ENCODE assay signal across 25 cellular contexts in genomic region chr11:93772123-93772522, GRCh38.
"Had no signal": no experiment of that assay in that cellular context is flagged by ENCODE, and none has a peak within 500 bp of the region (broad histone marks: within the 10 kb centered on the region; RNA-seq: fewer than 3 reads in every experiment).

No MANE protein-coding gene starts in this region.

- H3K36me3 ChIP-seq: left ventricle myocardium inferior, neural progenitor cell, ovary, right atrium auricular region, right lobe of liver, upper lobe of left lung, vagina had no signal

- H3K9me3 Mint-ChIP-seq: mesothelial cell of epicardium, natural killer cell, nephron progenitor cell had no signal

- H3K9ac ChIP-seq: neural progenitor cell had no signal

- H3K4me3 Mint-ChIP-seq: mesothelial cell of epicardium; naive B cell; natural killer cell; nephron progenitor cell; neural progenitor cell; stimulated activated memory B cell treated with anti-CD40 and anti-IgM and Interleukin-4, amounts not matched to agents 10 μg/mL and 1 μg/mL and 100 μg/mL, for 72 hours; stimulated activated naive CD8-positive, alpha-beta T cell treated with anti-CD3 and anti-CD28 coated beads, Interleukin-15, amount 100 ng/mL, for 72 hours had no signal

- H3K27ac ChIP-seq: left ventricle myocardium inferior, neural progenitor cell, ovary, right atrium auricular region, right lobe of liver, tibial nerve, upper lobe of left lung, vagina had no signal

- H3K27me3 ChIP-seq: neural progenitor cell, ovary, right atrium auricular region, right lobe of liver, tibial nerve, upper lobe of left lung, vagina had no signal

- H3K36me3 Mint-ChIP-seq: mesothelial cell of epicardium, natural killer cell had no signal

- ATAC-seq: natural killer cell; stimulated activated memory B cell treated with anti-CD40 and anti-IgM and Interleukin-4, amounts not matched to agents 10 μg/mL and 1 μg/mL and 100 μg/mL, for 72 hours; stimulated activated naive CD8-positive, alpha-beta T cell treated with anti-CD3 and anti-CD28 coated beads, Interleukin-15, amount 100 ng/mL, for 72 hours had no signal

- H3K4me1 ChIP-seq: left ventricle myocardium inferior, neural progenitor cell, right atrium auricular region, right lobe of liver, tibial nerve, upper lobe of left lung, vagina had no signal

- H3K27ac Mint-ChIP-seq: mesothelial cell of epicardium; naive B cell; natural killer cell; nephron progenitor cell; stimulated activated memory B cell treated with anti-CD40 and anti-IgM and Interleukin-4, amounts not matched to agents 10 μg/mL and 1 μg/mL and 100 μg/mL, for 72 hours; stimulated activated naive CD8-positive, alpha-beta T cell treated with anti-CD3 and anti-CD28 coated beads, Interleukin-15, amount 100 ng/mL, for 72 hours had no signal

- DNase-seq: islet precursor cell; left ventricle myocardium inferior; mesendoderm; naive B cell; natural killer cell; nephron progenitor cell; ovary; right lobe of liver; stimulated activated CD4-positive, alpha-beta T cell treated with anti-CD3 and anti-CD28 coated beads, Interleukin-1b, Interleukin-23, amount 100 ng/mL, for 48 hours; stimulated activated CD4-positive, alpha-beta T cell treated with anti-CD3 and anti-CD28 coated beads, Interleukin-2, amount 100 ng/mL, for 48 hours; stimulated activated CD4-positive, alpha-beta T cell treated with anti-CD3 and anti-CD28 coated beads, Interleukin-4, amount 100 ng/mL, for 4 hours; stimulated activated CD8-positive, alpha-beta memory T cell treated with anti-CD3 and anti-CD28 coated beads, Interleukin-4, amount 100 ng/mL, for 48 hours; stimulated activated naive CD4-positive, alpha-beta T cell treated with Interleukin-2 at 50 U/mL for 16 hours; stimulated activated naive CD8-positive, alpha-beta T cell treated with anti-CD3 and anti-CD28 coated beads, Interleukin-15, amount 100 ng/mL, for 72 hours; substantia nigra; upper lobe of left lung had no signal

- H3K9me3 ChIP-seq: left ventricle myocardium inferior, ovary, right atrium auricular region, right lobe of liver, upper lobe of left lung, vagina had no signal

- H3K4me3 ChIP-seq: left ventricle myocardium inferior, lung, neural progenitor cell, ovary, right atrium auricular region, right lobe of liver, smooth muscle cell, tibial nerve, upper lobe of left lung, vagina had no signal

- H3K27me3 Mint-ChIP-seq: naive B cell; progenitor cell of endocrine pancreas; stimulated activated memory B cell treated with anti-CD40 and anti-IgM and Interleukin-4, amounts not matched to agents 10 μg/mL and 1 μg/mL and 100 μg/mL, for 72 hours; stimulated activated naive CD8-positive, alpha-beta T cell treated with anti-CD3 and anti-CD28 coated beads, Interleukin-15, amount 100 ng/mL, for 72 hours had no signal

- H3K4me1 Mint-ChIP-seq: mesothelial cell of epicardium; natural killer cell; nephron progenitor cell; neural progenitor cell; stimulated activated memory B cell treated with anti-CD40 and anti-IgM and Interleukin-4, amounts not matched to agents 10 μg/mL and 1 μg/mL and 100 μg/mL, for 72 hours; stimulated activated naive CD8-positive, alpha-beta T cell treated with anti-CD3 and anti-CD28 coated beads, Interleukin-15, amount 100 ng/mL, for 72 hours had no signal
